34 cellular contexts compared by ENCODE assay signal in the genomic region with DNA sequence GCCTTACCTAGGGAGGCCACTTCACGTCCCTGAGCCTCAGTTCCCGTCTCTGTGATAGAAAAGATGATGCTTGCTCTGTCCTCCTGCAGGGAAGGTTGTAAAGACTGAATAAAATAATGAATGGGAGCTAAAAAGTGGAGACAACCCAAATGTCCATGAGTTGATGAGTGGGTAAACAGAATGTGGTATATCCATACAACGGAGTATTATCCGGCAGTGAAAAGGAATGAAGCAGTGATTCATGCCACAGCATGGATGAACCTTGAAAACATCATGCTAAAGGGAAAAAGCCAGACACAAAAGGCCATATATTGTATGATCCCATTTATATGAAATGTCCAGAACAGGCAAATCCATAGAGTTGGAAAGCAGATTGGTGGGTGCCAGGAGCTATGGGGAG.
"Had no signal": no experiment of that assay in that cellular context is flagged by ENCODE, and none has a peak within 500 bp of the region (broad histone marks: within the 10 kb centered on the region; RNA-seq: fewer than 3 reads in every experiment).

No MANE protein-coding gene starts in this region.

- H3K27ac ChIP-seq: adrenal gland, body of pancreas, brain microvascular endothelial cell, breast epithelium, VCaP had no signal

- DNase-seq: activated B cell treated with CpG ODN at 0.5 μM for 24 hours; activated CD4-positive, alpha-beta memory T cell treated with anti-CD3 and anti-CD28 coated beads for 36 hours; activated CD4-positive, alpha-beta T cell treated with anti-CD3 and anti-CD28 coated beads for 4 hours; activated CD4-positive, alpha-beta T cell treated with anti-CD3 and anti-CD28 coated beads, Interleukin-2, amount 10 ng/mL, durations not matched to agents 24 days and 14 days; activated CD4-positive, alpha-beta T cell treated with anti-CD3 and anti-CD28 coated beads, Interleukin-2, amount 50 U/mL, for 1 hour; activated CD4-positive, alpha-beta T cell treated with anti-CD3 and anti-CD28 coated beads, Interleukin-2, amount 50 U/mL, for 4 hours; activated CD4-positive, CD25-positive, alpha-beta regulatory T cell treated with anti-CD3 and anti-CD28 coated beads, Interleukin-2, amount 50 U/mL, for 72 hours; activated CD8-positive, alpha-beta memory T cell treated with anti-CD3 and anti-CD28 coated beads, Interleukin-2, amount 50 U/mL, for 4 hours; activated CD8-positive, alpha-beta T cell treated with anti-CD3 and anti-CD28 coated beads for 36 hours; activated effector memory CD4-positive, alpha-beta T cell treated with anti-CD3 and anti-CD28 coated beads, Interleukin-2, amount 50 U/mL, for 16 hours; activated gamma-delta T cell treated with Interleukin-2 at 50 U/mL for 16 hours; activated naive CD4-positive, alpha-beta T cell; activated naive CD4-positive, alpha-beta T cell treated with anti-CD3 and anti-CD28 coated beads for 36 hours; activated naive CD4-positive, alpha-beta T cell treated with anti-CD3 and anti-CD28 coated beads, Interleukin-2, amount 50 U/mL, for 16 hours; activated naive CD8-positive, alpha-beta T cell treated with anti-CD3 and anti-CD28 coated beads for 36 hours; activated T-cell treated with anti-CD3 and anti-CD28 coated beads for 4 hours; activated T-cell treated with anti-CD3 and anti-CD28 coated beads, Interleukin-2, amount 50 U/mL, for 1 hour; activated T-cell treated with anti-CD3 and anti-CD28 coated beads, Interleukin-2, amount 50 U/mL, for 4 hours; activated T-cell treated with anti-CD3 and anti-CD28 coated beads, Interleukin-2, amount 50 U/mL, for 72 hours; adrenal gland; amniotic stem cell; aorta; body of pancreas; brain microvascular endothelial cell; central memory CD4-positive, alpha-beta T cell; T-helper 2 cell; T-helper 9 cell had no signal

- H3K4me3 ChIP-seq: adrenal gland, body of pancreas, breast epithelium had no signal

- H3K4me1 ChIP-seq: adrenal gland, body of pancreas, breast epithelium had no signal

- H3K27me3 ChIP-seq: adrenal gland, body of pancreas, brain microvascular endothelial cell, breast epithelium had no signal

- ATAC-seq: activated CD8-positive, alpha-beta T cell treated with anti-CD3 and anti-CD28 coated beads for 36 hours; activated naive CD4-positive, alpha-beta T cell treated with anti-CD3 and anti-CD28 coated beads, Interleukin-2, amount 50 U/mL, for 72 hours; activated T-cell treated with anti-CD3 and anti-CD28 coated beads, Interleukin-2, amount 50 U/mL, for 4 hours; activated T-cell treated with anti-CD3 and anti-CD28 coated beads, Interleukin-2, amount 50 U/mL, for 72 hours; activated T-helper 17 cell treated with anti-CD3 and anti-CD28 coated beads, Interleukin-2, amount 50 U/mL, for 72 hours; body of pancreas had no signal

- FAIRE-seq: astrocyte, colon, TTC549 had no signal

- H3K9me3 ChIP-seq: adrenal gland, breast epithelium had no signal

- H3K36me3 ChIP-seq: adrenal gland, brain microvascular endothelial cell, breast epithelium had no signal
